Comparison of ENCODE assay signal across 18 cellular contexts in the genomic region with DNA sequence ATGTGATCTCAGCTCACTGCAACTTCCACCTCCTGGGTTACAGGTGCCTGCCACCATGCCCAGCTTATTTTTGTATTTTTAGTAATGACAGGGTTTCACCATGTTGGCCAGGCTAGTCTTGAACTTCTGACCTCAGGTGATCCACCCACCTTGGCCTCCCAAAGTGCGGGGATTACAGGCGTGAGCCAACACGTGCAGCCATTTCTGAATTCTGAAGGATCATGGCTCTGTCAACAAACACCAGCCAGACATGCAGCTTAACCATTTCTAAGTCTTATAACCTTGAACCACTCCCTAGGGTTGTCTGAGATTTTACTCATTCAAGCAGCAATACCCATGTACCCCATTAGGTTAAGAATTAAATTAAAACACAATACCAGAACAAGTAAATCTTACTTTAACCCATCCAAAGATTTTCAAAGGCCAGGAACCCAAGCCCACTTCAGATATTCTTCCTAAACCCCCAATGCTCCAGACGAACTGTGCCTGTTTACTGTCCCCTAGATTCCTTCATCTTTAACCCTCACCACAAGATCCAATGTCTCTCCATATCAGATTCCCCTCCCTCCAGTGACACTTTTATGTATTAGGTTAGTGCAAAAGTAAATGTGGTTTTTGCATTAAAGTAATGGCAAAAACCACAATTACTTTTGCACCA. TPM values are rescaled to one million over a fixed set of nuclear protein-coding genes. Genes with fewer than 3 reads are reported as not detected.
A peak's percentile ranks its signal among the peaks of the same experiment; 100 is the strongest.
DNase-seq lines count a peak whose midpoint lies in the region; ATAC-seq, FAIRE-seq and TF ChIP-seq lines count a peak whose summit lies in the region.
"Had no signal": no experiment of that assay in that cellular context is flagged by ENCODE, and none has a peak within 500 bp of the region (broad histone marks: within the 10 kb centered on the region; RNA-seq: fewer than 3 reads in every experiment).

No MANE protein-coding gene starts in this region.

- RAD21 ChIA-PET in HCT116 (lab: Charles Lee; ENCODE audit: low non-redundant PET in 1 of 2, low total read pairs in 2 of 2, uncharacterized antibody in 2 of 2, unreplicated experiment in 2 of 2): no interaction called here

- H3K27me3 ChIP-seq in HCT116 (ENCODE audit: insufficient read depth, low read length): no peaks in the 10 kb centered on the region
- H3K27me3 ChIP-seq in K562 (ENCODE audit: control insufficient read depth in 2 of 2, insufficient read depth in 2 of 2, low read length in 2 of 2): no peaks in the 10 kb centered on the region
- H3K27me3 ChIP-seq in ascending aorta: no peaks in the 10 kb centered on the region
- no peaks in the 10 kb centered on the region for H3K27me3 ChIP-seq in Karpas-422 (ENCODE audit: low read length)
- H3K27me3 ChIP-seq: pancreas had no signal

- H3K4me2 ChIP-seq in HCT116 (ENCODE audit: low read length) (no peak overlapping the region), K562 (ENCODE audit: insufficient read depth, low read length) (no peak overlapping the region), Karpas-422 (ENCODE audit: low read depth, low read length, poor library complexity, severe bottlenecking) (no peak overlapping the region)

- intact Hi-C loops in HCT116 (cut with micrococcal nuclease) (no loop called here), K562 (cut with micrococcal nuclease) (loop anchor here (5.0 to 10.0 kb wide), 2 partner anchors 134 to 249 kb away; a partner anchor contains a TSS), ascending aorta (cut with DNase I) (loop anchor here (10.0 kb wide), 1 partner anchor 139 kb away; no protein-coding TSS in a partner anchor)

- ATAC-seq in activated T-cell treated with anti-CD3 and anti-CD28 coated beads, Interleukin-2, amount 50 U/mL, for 4 hours: no peak
- no peak for ATAC-seq in HCT116
- no peak for ATAC-seq in K562
- ATAC-seq: left colon, pancreas had no signal

- TF ChIP-seq RAD21 in HCT116 (IDR thresholded peaks at IDR 0.05; ENCODE audit: low read depth) (no peak), K562 (CRISPR knock-in tag; conservative IDR thresholded peaks at IDR 0.05 in 1 of 2, IDR thresholded peaks at IDR 0.05 in 1 of 2) (no peak)

- BruUV-seq in HCT116 (replicated peaks; lab: Mats Ljungman, UMichigan): no TSS peak
- no TSS peak for BruUV-seq in K562 (replicated peaks; lab: Mats Ljungman, UMichigan)

- H3K9me3 ChIP-seq in HCT116 (ENCODE audit: control insufficient read depth in 1 of 2, insufficient read depth in 1 of 2, low read depth in 1 of 2, low read length in 2 of 2) (no peaks in the 10 kb centered on the region), K562 (replicated peaks; ENCODE audit: control insufficient read depth, insufficient read depth, low read depth, low read length) (no peaks in the 10 kb centered on the region), ascending aorta (no peaks in the 10 kb centered on the region), Karpas-422 (ENCODE audit: low read length) (no peaks in the 10 kb centered on the region)
- H3K9me3 ChIP-seq: pancreas had no signal

- H3K9me1 ChIP-seq in K562 (ENCODE audit: control insufficient read depth, insufficient read depth, low read length): no peaks in the 10 kb centered on the region

- H3K79me2 ChIP-seq in HCT116 (ENCODE audit: insufficient read depth, low read length): peaks cover 32% of the 10 kb centered on the region
- H3K79me2 ChIP-seq in K562 (ENCODE audit: control insufficient read depth, insufficient read depth, low read length): peaks cover 41% of the 10 kb centered on the region
- peaks cover 32% of the 10 kb centered on the region for H3K79me2 ChIP-seq in Karpas-422 (ENCODE audit: low read length)

- H3K27ac ChIP-seq in HCT116 (ENCODE audit: low read depth, low read length) (0 out of 2 replicates have a peak overlapping the region, but pooled peaks have one; percentile 13), K562 (ENCODE audit: extremely low read depth, low read depth, low read length) (no peak overlapping the region), ascending aorta (no peak overlapping the region), Karpas-422 (ENCODE audit: low read length) (no peak overlapping the region)
- H3K27ac ChIP-seq: pancreas had no signal

- no peak for FAIRE-seq in K562 (lab: Jason Lieb, UNC)
- FAIRE-seq: colon, endometrium, pancreas had no signal

- no peak for TF ChIP-seq EP300 in K562 (IDR thresholded peaks at IDR 0.05; ENCODE audit: low read length)

- no peak overlapping the region for H3K27ac Mint-ChIP-seq in neural crest cell (ENCODE audit: unreplicated experiment)
- H3K27ac Mint-ChIP-seq: activated CD4-positive, alpha-beta T cell treated with anti-CD3 and anti-CD28 coated beads, Interleukin-2, amount 10 ng/mL, durations not matched to agents 7 days and 5 days had no signal

- H3K4me1 ChIP-seq in HCT116 (ENCODE audit: control insufficient read depth in 1 of 2, insufficient read depth in 2 of 2, low read length in 2 of 2): peaks cover 5 to 14% of the 10 kb centered on the region in 2 experiments; a peak in 3 of 4 replicates
- H3K4me1 ChIP-seq in K562 (replicated peaks in 1 of 2; ENCODE audit: control insufficient read depth in 2 of 2, insufficient read depth in 2 of 2, low read length in 2 of 2): peaks cover 6 to 8% of the 10 kb centered on the region in 2 experiments; a peak in 3 of 5 replicates
- peaks cover 8 to 22% of the 10 kb centered on the region in 2 donors for H3K4me1 ChIP-seq in ascending aorta
- peaks cover 19% of the 10 kb centered on the region for H3K4me1 ChIP-seq in Karpas-422 (ENCODE audit: low read length)

- 58% methylated on average over 4 of the region's 4 CpGs for WGBS in K562 (ENCODE audit: insufficient coverage, low coverage, missing lambda C conversion rate)

- no peak overlapping the region for H2AFZ ChIP-seq in HCT116 (ENCODE audit: low read depth, low read length, poor library complexity, severe bottlenecking)
- no peak overlapping the region for H2AFZ ChIP-seq in K562 (ENCODE audit: low read depth, low read length)
- H2AFZ ChIP-seq in Karpas-422 (ENCODE audit: low read length): no peak overlapping the region

- in situ Hi-C loops in K562 (cut with MboI) (no loop called here), KBM-7 (cut with MboI; ENCODE audit: low pct_unique_long_range_greater_than_20kb, low sequenced_read_pairs) (loop anchor here (25.0 kb wide), 1 partner anchor 261 kb away; no protein-coding TSS in a partner anchor)

- TF ChIP-seq POLR2A in HCT116 (IDR thresholded peaks at IDR 0.05; ENCODE audit: borderline replicate concordance, extremely low read depth, insufficient read depth, insufficient read length): no peak
- TF ChIP-seq POLR2A in K562 (conservative IDR thresholded peaks at IDR 0.05): peak; percentile 71

- TF ChIP-seq CTCF in HCT116 (IDR thresholded peaks at IDR 0.05 in 2 of 3, conservative IDR thresholded peaks at IDR 0.05 in 1 of 3; ENCODE audit: borderline replicate concordance in 1 of 3, insufficient read depth in 1 of 3, low read depth in 2 of 3, low read length in 2 of 3) (no peak), K562 (IDR thresholded peaks at IDR 0.05 in 2 of 3, conservative IDR thresholded peaks at IDR 0.05 in 1 of 3; ENCODE audit: insufficient read depth in 2 of 3, low read depth in 1 of 3, low read length in 3 of 3) (no peak), neural crest cell (conservative IDR thresholded peaks at IDR 0.05) (no peak), ascending aorta (IDR thresholded peaks at IDR 0.05) (no peak)

- H3K9me3 Mint-ChIP-seq in activated T-cell treated with anti-CD3 and anti-CD28 coated beads, Interleukin-2, amount 50 U/mL, for 4 hours: no peaks in the 10 kb centered on the region
- no peaks in the 10 kb centered on the region for H3K9me3 Mint-ChIP-seq in neural crest cell
- H3K9me3 Mint-ChIP-seq: activated CD4-positive, alpha-beta T cell treated with anti-CD3 and anti-CD28 coated beads, Interleukin-2, amount 10 ng/mL, durations not matched to agents 7 days and 5 days had no signal

- H3K4me3 Mint-ChIP-seq in activated T-cell treated with anti-CD3 and anti-CD28 coated beads, Interleukin-2, amount 50 U/mL, for 4 hours: no peak overlapping the region
- H3K4me3 Mint-ChIP-seq in neural crest cell: peak overlapping the region; percentile 83
- H3K4me3 Mint-ChIP-seq: activated CD4-positive, alpha-beta T cell treated with anti-CD3 and anti-CD28 coated beads, Interleukin-2, amount 10 ng/mL, durations not matched to agents 7 days and 5 days had no signal

- peaks cover 25 to 38% of the 10 kb centered on the region in 2 experiments for H3K36me3 ChIP-seq in HCT116 (ENCODE audit: control insufficient read depth in 1 of 2, insufficient read depth in 2 of 2, low read length in 2 of 2)
- H3K36me3 ChIP-seq in K562 (ENCODE audit: control insufficient read depth, insufficient read depth, low read length): peaks cover 39% of the 10 kb centered on the region
- H3K36me3 ChIP-seq in ascending aorta: peaks cover 25 to 32% of the 10 kb centered on the region in 2 donors
- peaks cover 37% of the 10 kb centered on the region for H3K36me3 ChIP-seq in Karpas-422 (ENCODE audit: insufficient read depth, low read length)

- no peak overlapping the region for H3K4me3 ChIP-seq in HCT116 (replicated peaks in 1 of 2; ENCODE audit: low read depth in 1 of 2, low read length in 2 of 2)
- no peak overlapping the region for H3K4me3 ChIP-seq in K562
- H3K4me3 ChIP-seq in ascending aorta: no peak overlapping the region
- no peak overlapping the region for H3K4me3 ChIP-seq in Karpas-422 (ENCODE audit: low read length)
- H3K4me3 ChIP-seq: pancreas had no signal

- DNase-seq in activated T-cell treated with anti-CD3 and anti-CD28 coated beads, Interleukin-2, amount 50 U/mL, for 48 hours: peak; percentile 30 to 33
- no peak for DNase-seq in activated T-cell treated with anti-CD3 and anti-CD28 coated beads, Interleukin-2, amount 50 U/mL, for 4 hours
- no peak for DNase-seq in HCT116 (ENCODE audit: low read depth, low spot score)
- DNase-seq in K562 (ENCODE audit: extremely low read depth in 1 of 4, low spot score in 3 of 4): no peak
- no peak for DNase-seq in neural crest cell (ENCODE audit: low read depth, low spot score)
- DNase-seq in KBM-7: no peak
- no peak for DNase-seq in ascending aorta (ENCODE audit: low spot score in 2 of 2)
- no peak for DNase-seq in Karpas-422
- DNase-seq: activated CD4-positive, alpha-beta T cell treated with anti-CD3 and anti-CD28 coated beads, Interleukin-2, amount 10 ng/mL, durations not matched to agents 7 days and 5 days; aorta; foreskin fibroblast; left colon; NCI-H1105 treated with DMSO at 0.1 percent for 48 hours; NCI-H526 treated with DMSO at 0.1 percent for 48 hours; pancreas; substantia nigra had no signal

- peaks cover 40% of the 10 kb centered on the region for H3K36me3 Mint-ChIP-seq in activated T-cell treated with anti-CD3 and anti-CD28 coated beads, Interleukin-2, amount 50 U/mL, for 4 hours (ENCODE audit: insufficient read depth)
- H3K36me3 Mint-ChIP-seq in neural crest cell (ENCODE audit: low read depth): peaks cover 20% of the 10 kb centered on the region

- H3K9me2 ChIP-seq in HCT116 (ENCODE audit: insufficient read depth): no peaks in the 10 kb centered on the region
- H3K9me2 ChIP-seq in Karpas-422 (replicated peaks; ENCODE audit: insufficient read depth, low read length): no peaks in the 10 kb centered on the region

- no peaks in the 10 kb centered on the region for H3K27me3 Mint-ChIP-seq in activated T-cell treated with anti-CD3 and anti-CD28 coated beads, Interleukin-2, amount 50 U/mL, for 4 hours (ENCODE audit: low read depth)
- no peaks in the 10 kb centered on the region for H3K27me3 Mint-ChIP-seq in neural crest cell (ENCODE audit: low read depth)
- H3K27me3 Mint-ChIP-seq: activated CD4-positive, alpha-beta T cell treated with anti-CD3 and anti-CD28 coated beads, Interleukin-2, amount 10 ng/mL, durations not matched to agents 7 days and 5 days had no signal

- POLR2A ChIA-PET in HCT116 (lab: Charles Lee): interaction anchor here (1.3 kb wide), 1 partner anchor 10 kb away, joined by 4 read pairs; no protein-coding TSS in a partner anchor
- POLR2A ChIA-PET in K562 (lab: Yijun Ruan, JAX): interaction anchor here (0.7 kb wide), 1 partner anchor 17 kb away, joined by 3 read pairs; no protein-coding TSS in a partner anchor

- peaks cover 34% of the 10 kb centered on the region for H3K4me1 Mint-ChIP-seq in activated T-cell treated with anti-CD3 and anti-CD28 coated beads, Interleukin-2, amount 50 U/mL, for 4 hours (ENCODE audit: low read depth)
- H3K4me1 Mint-ChIP-seq in neural crest cell: peaks cover 31% of the 10 kb centered on the region

- H3K9ac ChIP-seq in HCT116 (ENCODE audit: low read length) (no peak overlapping the region), K562 (ENCODE audit: insufficient read depth in 1 of 2, low read depth in 2 of 2, low read length in 2 of 2) (no peak overlapping the region), Karpas-422 (ENCODE audit: low read length) (no peak overlapping the region)

- CTCF ChIA-PET in HCT116 (lab: Charles Lee): interaction anchor here (0.7 kb wide), 1 partner anchor 134 kb away, joined by 3 read pairs; a partner anchor contains a TSS
- CTCF ChIA-PET in K562 (lab: Yijun Ruan, JAX; ENCODE audit: low intra/inter-chr PET ratio): no interaction called here

- H4K20me1 ChIP-seq in HCT116 (ENCODE audit: insufficient read depth): peaks cover 20% of the 10 kb centered on the region; the same call in 1 of the 2 replicates
- H4K20me1 ChIP-seq in K562 (replicated peaks; ENCODE audit: control insufficient read depth, insufficient read depth, low read length): no peaks in the 10 kb centered on the region
- peaks cover 11% of the 10 kb centered on the region; the same call in 1 of the 2 replicates for H4K20me1 ChIP-seq in Karpas-422 (ENCODE audit: insufficient read depth, low read depth, low read length)

RNA-seq across cellular contexts. Expression of a gene that starts 4.0 kb away (rescaled TPM):
- total RNA-seq in activated T-cell treated with anti-CD3 and anti-CD28 coated beads, Interleukin-2, amount 50 U/mL, for 4 hours: 1,000 to 10,000 TPM; 1,698 to 1,808 (median 1,780) TPM
- total RNA-seq in HCT116 (2021; ENCODE audit: unreplicated experiment) (1,312 TPM), K562 (2014; rRNA removed) (1,264 and 1,267 TPM in 2 replicates), K562 (2014; rRNA removed; fragmentation: Illumina TruSeq; extraction: Trizol) (1,762 and 1,914 TPM in 2 replicates), K562 (2015; rRNA removed; fragmentation: Illumina TruSeq; extraction: Trizol) (1,378 and 1,507 TPM in 2 replicates), K562 (2021) (1,425 and 1,570 TPM in 2 replicates), neural crest cell (1,131 and 1,196 TPM in 2 replicates), ascending aorta (987 TPM)
- 3,351 and 3,564 TPM in 2 replicates for polyA plus RNA-seq in HCT116 (2012)
- 394 and 490 TPM in 2 replicates for total RNA-seq in K562 (2011; cell fraction: chromatin; rRNA removed; ENCODE audit: low replicate concordance)
- 539 and 560 TPM in 2 replicates for total RNA-seq in K562 (2011; cell fraction: nucleolus; rRNA removed)
- total RNA-seq in K562 (2011; cell fraction: nucleoplasm; rRNA removed): 727 and 1,261 TPM in 2 replicates
- polyA plus RNA-seq in K562 (2011; rRNA removed) (1,768 and 1,913 TPM in 2 replicates), K562 (2014; fragmentation: Illumina TruSeq; extraction: Trizol) (1,488 and 1,561 TPM in 2 replicates), K562 (2014; fragmentation: Nextera tagmentation; extraction: Ambion mirVana) (1,000 to 10,000 TPM; 3,147 to 3,714 TPM), K562 (2014; rRNA removed) (1,712 and 1,810 TPM in 2 replicates)
- polyA plus RNA-seq in K562 (2011; cell fraction: cytosol; rRNA removed): 1,180 and 2,323 TPM in 2 replicates
- 611 and 753 TPM in 2 replicates for polyA plus RNA-seq in K562 (2011; cell fraction: nucleus; rRNA removed)
- 2,196 and 2,596 TPM in 2 replicates for polyA plus RNA-seq in K562 (2012)
- polyA minus RNA-seq in K562 (2011; rRNA and poly(A)+ RNA removed): 927 and 1,057 TPM in 2 replicates
- 323 and 363 TPM in 2 replicates for polyA minus RNA-seq in K562 (2011; cell fraction: cytosol; rRNA and poly(A)+ RNA removed)
- polyA minus RNA-seq in K562 (2011; cell fraction: nucleus; rRNA and poly(A)+ RNA removed): 250 and 658 TPM in 2 replicates
- 1,890 and 2,739 TPM in 2 replicates for total RNA-seq in Karpas-422 (2014; rRNA removed; shearing (Covaris generic); ENCODE audit: low replicate concordance)

RNA-seq across cellular contexts. Expression of a gene that starts 59.3 kb away (rescaled TPM):
- 1 to 10 TPM; 2.7 to 3.4 (median 2.7) TPM for total RNA-seq in activated T-cell treated with anti-CD3 and anti-CD28 coated beads, Interleukin-2, amount 50 U/mL, for 4 hours
- total RNA-seq in HCT116 (2021; ENCODE audit: unreplicated experiment): 7.2 TPM
- 4.5 and 6.0 TPM in 2 replicates for polyA plus RNA-seq in HCT116 (2012)
- total RNA-seq in K562 (2011; cell fraction: chromatin; rRNA removed; ENCODE audit: low replicate concordance): 0.32 and 1.7 TPM in 2 replicates
- 0.17 and 0.39 TPM in 2 replicates for total RNA-seq in K562 (2011; cell fraction: nucleolus; rRNA removed)
- 0.29 and 0.53 TPM in 2 replicates for total RNA-seq in K562 (2011; cell fraction: nucleoplasm; rRNA removed)
- 0.33 and 0.77 TPM in 2 replicates for total RNA-seq in K562 (2014; rRNA removed)
- total RNA-seq in K562 (2014; rRNA removed; fragmentation: Illumina TruSeq; extraction: Trizol): 0.18 and 0.54 TPM in 2 replicates
- total RNA-seq in K562 (2015; rRNA removed; fragmentation: Illumina TruSeq; extraction: Trizol): 0.04 and 0.22 TPM in 2 replicates
- 0.24 and 0.51 TPM in 2 replicates for total RNA-seq in K562 (2021)
- polyA plus RNA-seq in K562 (2011; rRNA removed): 0.06 and 0.12 TPM in 2 replicates
- 0.03 and 0.06 TPM in 2 replicates for polyA plus RNA-seq in K562 (2011; cell fraction: cytosol; rRNA removed)
- polyA plus RNA-seq in K562 (2011; cell fraction: nucleus; rRNA removed): 0.35 and 0.36 TPM in 2 replicates
- 0.17 TPM in 2 replicates for polyA plus RNA-seq in K562 (2012)
- 0.16 and 0.47 TPM in 2 replicates for polyA plus RNA-seq in K562 (2014; fragmentation: Illumina TruSeq; extraction: Trizol)
- under 1 TPM in 1 of 2 experiments, not detected in 1; 0.10 TPM for polyA plus RNA-seq in K562 (2014; fragmentation: Nextera tagmentation; extraction: Ambion mirVana)
- polyA plus RNA-seq in K562 (2014; rRNA removed): 0.37 and 0.53 TPM in 2 replicates
- polyA minus RNA-seq in K562 (2011; rRNA and poly(A)+ RNA removed): 0.57 TPM in 1 of 2 replicates, not detected in the other
- polyA minus RNA-seq in K562 (2011; cell fraction: cytosol; rRNA and poly(A)+ RNA removed): not detected in 2 replicates
- polyA minus RNA-seq in K562 (2011; cell fraction: nucleus; rRNA and poly(A)+ RNA removed): 0.13 and 0.56 TPM in 2 replicates
- 15.6 and 18.2 TPM in 2 replicates for total RNA-seq in neural crest cell
- 9.5 TPM for total RNA-seq in ascending aorta
- total RNA-seq in Karpas-422 (2014; rRNA removed; shearing (Covaris generic); ENCODE audit: low replicate concordance): 4.4 and 8.8 TPM in 2 replicates

Comparison
In these comparisons a context has a peak if more than half of its experiments do, and no peak if none do; other contexts are left out.
1. DNase-seq: peak in activated T-cell treated with anti-CD3 and anti-CD28 coated beads, Interleukin-2, amount 50 U/mL, for 48 hours (2 of 2); none in activated T-cell treated with anti-CD3 and anti-CD28 coated beads, Interleukin-2, amount 50 U/mL, for 4 hours (single experiment), HCT116 (single experiment), K562 (0 of 4), neural crest cell (single experiment), KBM-7 (single experiment), ascending aorta (0 of 2) and Karpas-422 (single experiment).